ENCODE assay signal across 10 cellular contexts in the genomic region with DNA sequence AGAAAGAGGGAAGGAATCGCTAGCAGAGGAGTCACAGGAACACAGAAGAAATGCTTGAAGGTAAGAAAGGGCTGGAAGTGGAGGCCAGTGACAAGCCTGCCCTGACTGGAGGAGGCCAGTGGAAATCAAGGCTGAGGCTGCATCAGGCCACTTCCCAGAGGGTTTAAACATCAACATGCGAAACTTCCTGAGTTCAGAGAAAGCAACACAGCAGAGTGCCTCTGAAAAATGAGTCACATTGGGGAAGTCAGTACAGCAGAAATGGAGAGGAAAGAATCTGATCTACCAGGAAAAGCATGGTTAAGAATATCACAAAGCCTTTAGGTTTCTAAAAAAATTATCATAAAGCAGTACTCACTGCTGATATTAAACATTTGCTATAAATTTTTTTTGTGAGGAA. TPM values are rescaled to one million over a fixed set of nuclear protein-coding genes. Genes with fewer than 3 reads are reported as not detected.
DNase-seq lines count a peak whose midpoint lies in the region; ATAC-seq and TF ChIP-seq lines count a peak whose summit lies in the region.
"Had no signal": no experiment of that assay in that cellular context is flagged by ENCODE, and none has a peak within 500 bp of the region (broad histone marks: within the 10 kb centered on the region; RNA-seq: fewer than 3 reads in every experiment).

No MANE protein-coding gene starts in this region.

- no peak for TF ChIP-seq CTCF in CD8-positive, alpha-beta T cell (IDR thresholded peaks at IDR 0.05)
- TF ChIP-seq CTCF in cardiac fibroblast (IDR thresholded peaks at IDR 0.05; ENCODE audit: low read depth, low read length), result no peak

- H3K36me3 Mint-ChIP-seq in CD8-positive, alpha-beta T cell, result peaks cover 74% of the 10 kb centered on the region

- no peaks in the 10 kb centered on the region for H3K27me3 ChIP-seq in CD8-positive, alpha-beta T cell (ENCODE audit: insufficient read depth, low read length)

- no peaks in the 10 kb centered on the region for H3K9me3 ChIP-seq in CD8-positive, alpha-beta T cell (ENCODE audit: low read length)

- no peak for ATAC-seq in CD8-positive, alpha-beta T cell
- no peak for ATAC-seq in HG02981 (IDR thresholded peaks at IDR 0.05; ENCODE audit: unreplicated experiment)
- no peak for ATAC-seq in HG03108 (IDR thresholded peaks at IDR 0.05; ENCODE audit: unreplicated experiment)

- POLR2A ChIA-PET in CD8-positive, alpha-beta T cell (lab: Charles Lee), result no interaction called here

- H3K4me3 ChIP-seq in CD8-positive, alpha-beta T cell (ENCODE audit: low read depth, low read length), result no peak overlapping the region
- no peak overlapping the region for H3K4me3 ChIP-seq in cardiac fibroblast (replicated peaks in 1 of 2; ENCODE audit: low read depth in 2 of 2, low read length in 2 of 2)

- peaks cover 19% of the 10 kb centered on the region for H3K36me3 ChIP-seq in CD8-positive, alpha-beta T cell (ENCODE audit: insufficient read depth, low read length)

- H3K27me3 Mint-ChIP-seq in CD8-positive, alpha-beta T cell (ENCODE audit: low read depth), result no peaks in the 10 kb centered on the region

- CTCF ChIA-PET in CD8-positive, alpha-beta T cell (lab: Charles Lee), result no interaction called here

- peaks cover 22% of the 10 kb centered on the region for H3K4me1 Mint-ChIP-seq in CD8-positive, alpha-beta T cell (ENCODE audit: low read depth)

- no peaks in the 10 kb centered on the region for H3K4me1 ChIP-seq in CD8-positive, alpha-beta T cell (ENCODE audit: insufficient read depth, low read length)

- intact Hi-C loops in CD8-positive, alpha-beta T cell (cut with DNase I, micrococcal nuclease), result no loop called here

- no peaks in the 10 kb centered on the region for H3K9me3 Mint-ChIP-seq in CD8-positive, alpha-beta T cell

- H3K27ac Mint-ChIP-seq in CD8-positive, alpha-beta T cell, result peak overlapping the region; percentile 22

- no peak for DNase-seq in CD8-positive, alpha-beta T cell
- DNase-seq in MV-4-11 (lab: John Stamatoyannopoulos, UW), result peak; percentile 49
- DNase-seq in cardiac fibroblast (ENCODE audit: low read depth in 2 of 2), result peak; percentile 66 to 79
- peak; percentile 77 to 86 for DNase-seq in lung microvascular endothelial cell (ENCODE audit: low read depth in 2 of 2)
- no peak for DNase-seq in NCI-H1048 (lab: John Stamatoyannopoulos, UW)
- DNase-seq in dedifferentiated amniotic fluid mesenchymal stem cell (ENCODE audit: extremely low spot score), result no peak

- H3K4me3 Mint-ChIP-seq in CD8-positive, alpha-beta T cell, result no peak overlapping the region

- H3K27ac ChIP-seq in CD8-positive, alpha-beta T cell (ENCODE audit: low read depth, low read length), result no peak overlapping the region

RNA-seq across cellular contexts. Expression of gene NAPB, which starts 23.3 kb away (rescaled TPM):
- total RNA-seq in CD8-positive, alpha-beta T cell, result 10 to 100 TPM; 10.9 to 11.7 TPM
- total RNA-seq in lung microvascular endothelial cell, result 3.1 and 6.5 TPM in 2 replicates

RNA-seq across cellular contexts. Expression of gene GZF1, which starts 36.0 kb away (rescaled TPM):
- 10 to 100 TPM; 44.9 to 49.5 TPM for total RNA-seq in CD8-positive, alpha-beta T cell
- 9.6 and 18.8 TPM in 2 replicates for total RNA-seq in lung microvascular endothelial cell

RNA-seq across cellular contexts. Expression of gene CSTL1, which starts 41.5 kb away (rescaled TPM):
- not detected for total RNA-seq in CD8-positive, alpha-beta T cell
- total RNA-seq in lung microvascular endothelial cell, result not detected in 2 replicates
- total RNA-seq: Daoy; T-helper 2 cell treated with Interferon-gamma antibody and Interleukin-4, amounts not matched to agents 100 ng/mL and 5 ng/mL, for 36 hours had no signal

RNA-seq across cellular contexts. Expression of gene NXT1, which starts 47.4 kb away (rescaled TPM):
- 10 to 100 TPM; 52.4 to 52.5 TPM for total RNA-seq in CD8-positive, alpha-beta T cell
- total RNA-seq in lung microvascular endothelial cell, result 20.5 and 29.4 TPM in 2 replicates

RNA-seq across cellular contexts. Expression of gene CST11, which starts 54.7 kb away (rescaled TPM):
- not detected for total RNA-seq in CD8-positive, alpha-beta T cell
- total RNA-seq in lung microvascular endothelial cell, result not detected in 2 replicates
- total RNA-seq: Daoy; T-helper 2 cell treated with Interferon-gamma antibody and Interleukin-4, amounts not matched to agents 100 ng/mL and 5 ng/mL, for 36 hours had no signal

Comparison
In these comparisons a context has a peak if more than half of its experiments do, and no peak if none do; other contexts are left out.
1. DNase-seq: peak in MV-4-11 (single experiment), cardiac fibroblast (2 of 2) and lung microvascular endothelial cell (2 of 2); none in CD8-positive, alpha-beta T cell (0 of 7), NCI-H1048 (single experiment) and dedifferentiated amniotic fluid mesenchymal stem cell (single experiment).